In genomic region chr3:9202546-9202945, GRCh38 we compare ENCODE assay signal across 20 cellular contexts. TPM values are rescaled to one million over a fixed set of nuclear protein-coding genes. Genes with fewer than 3 reads are reported as not detected.
DNase-seq lines count a peak whose midpoint lies in the region; ATAC-seq and TF ChIP-seq lines count a peak whose summit lies in the region.
"Had no signal": no experiment of that assay in that cellular context is flagged by ENCODE, and none has a peak within 500 bp of the region (broad histone marks: within the 10 kb centered on the region; RNA-seq: fewer than 3 reads in every experiment).

No MANE protein-coding gene starts in this region.

- H3K36me3 ChIP-seq in endodermal cell (ENCODE audit: control insufficient read depth, insufficient read depth, low read length) (no peaks in the 10 kb centered on the region), neural progenitor cell (no peaks in the 10 kb centered on the region), testis (ENCODE audit: low read depth, missing control alignments) (no peaks in the 10 kb centered on the region), heart left ventricle (no peaks in the 10 kb centered on the region)

- ATAC-seq in heart left ventricle, result no peak
- ATAC-seq: K562, PC-3 had no signal

- H3K4me1 ChIP-seq in endodermal cell (ENCODE audit: control insufficient read depth, insufficient read depth, low read length), result peaks cover 12% of the 10 kb centered on the region
- peaks cover 68% of the 10 kb centered on the region for H3K4me1 ChIP-seq in neural progenitor cell
- peaks cover 27% of the 10 kb centered on the region for H3K4me1 ChIP-seq in testis
- peaks cover 0 to 7% (median 0%) of the 10 kb centered on the region in 12 donors for H3K4me1 ChIP-seq in heart left ventricle

- H3K27me3 Mint-ChIP-seq in brain (peaks cover 5% of the 10 kb centered on the region), endodermal cell (ENCODE audit: insufficient read depth) (peaks cover 4% of the 10 kb centered on the region), neural progenitor cell (ENCODE audit: insufficient read depth, low read depth) (peaks cover 9% of the 10 kb centered on the region), immature natural killer cell (ENCODE audit: low read depth in 3 of 3) (peaks cover 0 to 4% (median 0%) of the 10 kb centered on the region in 3 donors)

- H3K79me2 ChIP-seq in neural progenitor cell (ENCODE audit: low read depth), result peaks cover 39% of the 10 kb centered on the region

- H3K9me3 Mint-ChIP-seq in brain (peaks cover 0 to 3% (median 0%) of the 10 kb centered on the region in 5 experiments), endodermal cell (no peaks in the 10 kb centered on the region), neural progenitor cell (no peaks in the 10 kb centered on the region), immature natural killer cell (no peaks in the 10 kb centered on the region)

- H2AFZ ChIP-seq in neural progenitor cell (replicated peaks), result no peak overlapping the region

- H3K4me2 ChIP-seq in neural progenitor cell, result peak overlapping the region; percentile 29

- H3K27me3 ChIP-seq in endodermal cell (ENCODE audit: control insufficient read depth, insufficient read depth, low read length, poor library complexity, severe bottlenecking) (no peaks in the 10 kb centered on the region), neural progenitor cell (no peaks in the 10 kb centered on the region), testis (no peaks in the 10 kb centered on the region), heart left ventricle (no peaks in the 10 kb centered on the region)

- intact Hi-C loops in testis (cut with DNase I; ENCODE audit: low total_unique reads), result no loop called here
- intact Hi-C loops in heart left ventricle (cut with DNase I), result no loop called here

- WGBS in endodermal cell (ENCODE audit: insufficient coverage in 1 of 2, insufficient read length in 1 of 2), 2 experiments, result 60 to 92% methylated on average over 3 to 4 of the region's 4 CpGs
- WGBS in testis, 2 donors, result 94 to 95% methylated on average over 4 of the region's 4 CpGs
- WGBS in heart left ventricle, 4 donors, result 84 to 87% (median 85%) methylated on average over 3 to 4 of the region's 4 CpGs

- H3K9me3 ChIP-seq in endodermal cell (ENCODE audit: control insufficient read depth, low read length), result no peaks in the 10 kb centered on the region
- no peaks in the 10 kb centered on the region for H3K9me3 ChIP-seq in neural progenitor cell (ENCODE audit: low read depth)
- H3K9me3 ChIP-seq in testis, result no peaks in the 10 kb centered on the region
- H3K9me3 ChIP-seq in heart left ventricle, result no peaks in the 10 kb centered on the region

- no peak for TF ChIP-seq POLR2A in testis (IDR thresholded peaks at IDR 0.05)
- TF ChIP-seq POLR2A in heart left ventricle (IDR thresholded peaks at IDR 0.05), result no peak

- H4K20me1 ChIP-seq in neural progenitor cell (ENCODE audit: low read depth), result peaks cover 28% of the 10 kb centered on the region

- H3K4me3 Mint-ChIP-seq in brain (peak overlapping the region in 3 of 5 experiments; percentile 14 to 82 (median 77)), endodermal cell (no peak overlapping the region), neural progenitor cell (peak overlapping the region; percentile 62), immature natural killer cell (no peak overlapping the region)

- H3K36me3 Mint-ChIP-seq in brain (peaks cover 11% of the 10 kb centered on the region), endodermal cell (ENCODE audit: low read depth) (no peaks in the 10 kb centered on the region), neural progenitor cell (peaks cover 9% of the 10 kb centered on the region), immature natural killer cell (no peaks in the 10 kb centered on the region)

- DNase-seq in endodermal cell, result no peak
- DNase-seq in neural progenitor cell (ENCODE audit: low spot score), result no peak
- DNase-seq in testis, result no peak
- no peak for DNase-seq in immature natural killer cell
- no peak for DNase-seq in foreskin fibroblast
- DNase-seq in heart left ventricle, result no peak
- DNase-seq: Calu3, DND-41, Kasumi-1, NCI-H1092 treated with DMSO at 0.1 percent for 48 hours, NCI-H1436, NCI-H187, NCI-H2081 treated with DMSO at 0.1 percent for 48 hours, NCI-H2171, NCI-H226, NCI-H510A treated with DMSO at 0.1 percent for 48 hours, NCI-H748 treated with DMSO at 0.1 percent for 48 hours, PC-3 had no signal

- H3K9ac ChIP-seq in endodermal cell (ENCODE audit: extremely low read depth, low read length, poor library complexity, severe bottlenecking) (no peak overlapping the region), neural progenitor cell (no peak overlapping the region)

- peak overlapping the region; percentile 90 to 99 (median 99) for H3K27ac Mint-ChIP-seq in brain
- H3K27ac Mint-ChIP-seq in endodermal cell, result no peak overlapping the region
- H3K27ac Mint-ChIP-seq in neural progenitor cell, result peak overlapping the region; percentile 100
- no peak overlapping the region for H3K27ac Mint-ChIP-seq in immature natural killer cell

- peaks cover 42% of the 10 kb centered on the region for H3F3A ChIP-seq in neural progenitor cell (ENCODE audit: low read depth)

- H3K4me3 ChIP-seq in endodermal cell (ENCODE audit: low read length) (no peak overlapping the region), neural progenitor cell (no peak overlapping the region), testis (no peak overlapping the region), foreskin fibroblast (ENCODE audit: low read depth in 1 of 2, low read length in 2 of 2) (no peak overlapping the region), heart left ventricle (no peak overlapping the region)
- H3K4me3 ChIP-seq: K562 had no signal

- TF ChIP-seq CTCF in brain (conservative IDR thresholded peaks at IDR 0.05) (no peak), endodermal cell (conservative IDR thresholded peaks at IDR 0.05) (no peak), neural progenitor cell (IDR thresholded peaks at IDR 0.05) (no peak), testis (IDR thresholded peaks at IDR 0.05) (no peak), foreskin fibroblast (IDR thresholded peaks at IDR 0.05; ENCODE audit: low read depth, low read length) (no peak), heart left ventricle (IDR thresholded peaks at IDR 0.05) (no peak)

- H3K4me1 Mint-ChIP-seq in brain (peaks cover 96% of the 10 kb centered on the region), endodermal cell (peaks cover 51% of the 10 kb centered on the region), neural progenitor cell (peaks cover 91% of the 10 kb centered on the region), immature natural killer cell (no peaks in the 10 kb centered on the region)

- H3K27ac ChIP-seq in endodermal cell (ENCODE audit: low read depth, low read length), result peak overlapping the region; percentile 97
- no peak overlapping the region for H3K27ac ChIP-seq in neural progenitor cell
- H3K27ac ChIP-seq in testis, result peak overlapping the region; percentile 66 to 78
- H3K27ac ChIP-seq in heart left ventricle, result no peak overlapping the region

RNA-seq across cellular contexts. Expression of gene SRGAP3, which starts 46.9 kb away (rescaled TPM):
- polyA plus RNA-seq in brain (ENCODE audit: insufficient read depth, low read depth, low replicate concordance), result 9.8 TPM
- 1 to 10 TPM; 5.0 to 8.1 TPM for total RNA-seq in endodermal cell
- polyA plus RNA-seq in endodermal cell (2013, experiment 1 of 2), result 81.2 TPM
- 69.8 TPM for polyA plus RNA-seq in endodermal cell (2013, experiment 2 of 2)
- total RNA-seq in neural progenitor cell (ENCODE audit: low replicate concordance), result 35.7 and 59.3 TPM in 2 replicates
- total RNA-seq in testis, result 10 to 100 TPM; 58.5 to 65.9 TPM
- polyA plus RNA-seq in testis (ENCODE audit: insufficient read depth, low read depth, low replicate concordance), result 16.5 TPM
- polyA plus RNA-seq in immature natural killer cell, result under 1 TPM in 2 of 3 donors, not detected in 1; 0.29 to 0.99 TPM
- 10 to 100 TPM in 3 of 9 donors, 1 to 10 TPM in 6; 3.1 to 16.8 (median 9.3) TPM for total RNA-seq in heart left ventricle
- 1 to 10 TPM; 1.4 to 5.5 TPM for polyA plus RNA-seq in heart left ventricle

Comparison
In these comparisons a context has a peak if more than half of its experiments do, and no peak if none do; other contexts are left out.
1. H3K27ac Mint-ChIP-seq: peak in brain (5 of 5) and neural progenitor cell (single experiment); none in endodermal cell (single experiment) and immature natural killer cell (0 of 6).
2. H3K4me3 Mint-ChIP-seq: peak in brain (3 of 5) and neural progenitor cell (single experiment); none in endodermal cell (single experiment) and immature natural killer cell (0 of 5).
3. H3K27ac ChIP-seq: peak in endodermal cell (single experiment) and testis (2 of 2); none in neural progenitor cell (single experiment) and heart left ventricle (0 of 12).